In genomic region chr3:140334530-140334929, GRCh38 we compare ENCODE assay signal across 1 cellular context.
A peak's percentile ranks its signal among the peaks of the same experiment; 100 is the strongest.
TF ChIP-seq lines count a peak whose summit lies in the region.

No MANE protein-coding gene starts in this region.

TF ChIP-seq in K562, 482 proteins besides CTCF, POLR2A, EP300 and RAD21 (continued from another document):
- no peak for TF ChIP-seq E2F1 (CRISPR knock-in tag; IDR thresholded peaks at IDR 0.05)
- TF ChIP-seq ZFP36 (IDR thresholded peaks at IDR 0.05; ENCODE audit: low read depth, low read length, partially characterized antibody) = no peak
- TF ChIP-seq ILF3 (IDR thresholded peaks at IDR 0.05; ENCODE audit: borderline replicate concordance) = no peak
- TF ChIP-seq NFE2L1 (tag; IDR thresholded peaks at IDR 0.05; ENCODE audit: borderline replicate concordance, low read depth) = no peak
- no peak for TF ChIP-seq ZNF263 (CRISPR knock-in tag; IDR thresholded peaks at IDR 0.05; ENCODE audit: borderline replicate concordance)
- TF ChIP-seq ZNF277 (CRISPR knock-in tag; IDR thresholded peaks at IDR 0.05; ENCODE audit: borderline replicate concordance) = no peak
- 0 out of 2 replicates have a peak, but pooled peaks have one; percentile 3 for TF ChIP-seq CBFA2T3 (IDR thresholded peaks at IDR 0.05)
- TF ChIP-seq SREBF2 (CRISPR knock-in tag; IDR thresholded peaks at IDR 0.05) = no peak
- TF ChIP-seq, protein P1, sequence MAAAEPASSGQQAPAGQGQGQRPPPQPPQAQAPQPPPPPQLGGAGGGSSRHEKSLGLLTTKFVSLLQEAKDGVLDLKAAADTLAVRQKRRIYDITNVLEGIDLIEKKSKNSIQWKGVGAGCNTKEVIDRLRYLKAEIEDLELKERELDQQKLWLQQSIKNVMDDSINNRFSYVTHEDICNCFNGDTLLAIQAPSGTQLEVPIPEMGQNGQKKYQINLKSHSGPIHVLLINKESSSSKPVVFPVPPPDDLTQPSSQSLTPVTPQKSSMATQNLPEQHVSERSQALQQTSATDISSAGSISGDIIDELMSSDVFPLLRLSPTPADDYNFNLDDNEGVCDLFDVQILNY (CRISPR knock-in tag; IDR thresholded peaks at IDR 0.05) = no peak
- TF ChIP-seq E4F1 (CRISPR knock-in tag; IDR thresholded peaks at IDR 0.05; ENCODE audit: borderline replicate concordance) = no peak
